9 cellular contexts compared by ENCODE assay signal in the genomic region with DNA sequence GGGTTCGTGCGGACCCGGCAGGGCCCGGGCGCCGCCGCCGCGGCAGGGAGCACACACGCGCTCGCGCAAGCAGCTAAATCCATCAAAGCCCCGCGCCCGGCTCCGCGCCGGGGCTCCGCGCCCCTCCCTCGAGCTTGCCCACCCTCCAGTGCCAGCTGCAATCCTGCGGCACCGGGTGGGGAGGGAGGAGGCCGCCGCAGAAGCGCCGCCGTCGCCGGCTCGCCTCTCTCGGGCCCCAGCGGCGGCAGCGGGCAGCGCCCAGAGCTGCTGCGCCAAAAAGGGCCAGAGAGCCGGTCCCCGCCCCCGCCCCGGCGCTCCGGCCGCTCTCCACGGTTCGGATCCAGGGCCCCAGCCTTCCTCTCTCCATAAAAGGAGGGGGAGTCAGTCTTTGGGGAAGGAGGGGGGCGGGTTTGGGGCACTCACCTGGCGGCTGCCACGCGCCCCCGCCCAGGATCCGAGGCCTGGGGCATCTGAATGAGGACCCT. TPM values are rescaled to one million over a fixed set of nuclear protein-coding genes. Genes with fewer than 3 reads are reported as not detected.
DNase-seq lines count a peak whose midpoint lies in the region; ATAC-seq, FAIRE-seq and TF ChIP-seq lines count a peak whose summit lies in the region.
"Had no signal": no experiment of that assay in that cellular context is flagged by ENCODE, and none has a peak within 500 bp of the region (broad histone marks: within the 10 kb centered on the region; RNA-seq: fewer than 3 reads in every experiment).

No MANE protein-coding gene starts in this region.

- H3K36me3 ChIP-seq in bronchial epithelial cell (ENCODE audit: control insufficient read depth, insufficient read depth, low read length) (no peaks in the 10 kb centered on the region), smooth muscle cell (ENCODE audit: low read depth) (no peaks in the 10 kb centered on the region)

- peak overlapping the region; percentile 91 for H3K4me3 ChIP-seq in bronchial epithelial cell (ENCODE audit: low read depth, low read length)
- peak overlapping the region; percentile 58 for H3K4me3 ChIP-seq in smooth muscle cell

- peak overlapping the region; percentile 89 for H3K9ac ChIP-seq in smooth muscle cell (ENCODE audit: low read depth)

- peaks cover 9% of the 10 kb centered on the region for H3F3A ChIP-seq in smooth muscle cell (ENCODE audit: low read depth)

- H3K27me3 ChIP-seq in bronchial epithelial cell (ENCODE audit: control insufficient read depth, insufficient read depth, low read length), result no peaks in the 10 kb centered on the region
- no peaks in the 10 kb centered on the region for H3K27me3 ChIP-seq in smooth muscle cell (ENCODE audit: low read depth)

- peak; percentile 70 for DNase-seq in activated CD8-positive, alpha-beta memory T cell treated with anti-CD3 and anti-CD28 coated beads for 24 hours
- no peak for DNase-seq in activated CD8-positive, alpha-beta memory T cell treated with anti-CD3 and anti-CD28 coated beads, Interleukin-2, amount 50 U/mL, for 4 hours
- DNase-seq in NCI-H69 (lab: John Stamatoyannopoulos, UW) (peak; percentile 71), bronchial epithelial cell (ENCODE audit: low read depth) (no peak), inferior parietal cortex (ENCODE audit: extremely low spot score) (peak; percentile 52), smooth muscle cell (lab: John Stamatoyannopoulos, UW; ENCODE audit: unreplicated experiment) (peak; percentile 41)
- no peak for DNase-seq in activated CD4-positive, alpha-beta T cell treated with anti-CD3 and anti-CD28 coated beads for 1 hour

- TF ChIP-seq CTCF in bronchial epithelial cell (IDR thresholded peaks at IDR 0.05; ENCODE audit: insufficient read depth, low read length, severe bottlenecking), result peak; percentile 13
- no peak for TF ChIP-seq CTCF in smooth muscle cell (IDR thresholded peaks at IDR 0.05; ENCODE audit: borderline replicate concordance, insufficient read depth, poor library complexity, severe bottlenecking)

- H2AFZ ChIP-seq in smooth muscle cell (ENCODE audit: low read depth), result no peak overlapping the region

- H3K4me2 ChIP-seq in smooth muscle cell, result peak overlapping the region; percentile 96

- peaks cover 36% of the 10 kb centered on the region for H4K20me1 ChIP-seq in smooth muscle cell (ENCODE audit: low read depth)

- ATAC-seq in GM19397 (IDR thresholded peaks at IDR 0.05; ENCODE audit: unreplicated experiment), result no peak

- H3K4me1 ChIP-seq in smooth muscle cell (ENCODE audit: low read depth), result peaks cover 33% of the 10 kb centered on the region

- H3K79me2 ChIP-seq in smooth muscle cell (ENCODE audit: low read depth), result peaks cover 45% of the 10 kb centered on the region

- no peaks in the 10 kb centered on the region for H3K9me3 ChIP-seq in smooth muscle cell (replicated peaks; ENCODE audit: low read depth)

- no peak for FAIRE-seq in bronchial epithelial cell (lab: Jason Lieb, UNC)
- FAIRE-seq: GM18507 had no signal

- 1% methylated on average over 22 of the region's 53 CpGs for WGBS in smooth muscle cell (ENCODE audit: low lambda C conversion rate)

- H3K27ac ChIP-seq in smooth muscle cell (ENCODE audit: low read depth), result peak overlapping the region; percentile 81

RNA-seq across cellular contexts. Expression of a gene that starts 0.4 kb away (rescaled TPM):
- total RNA-seq in bronchial epithelial cell (55.8 and 64.8 TPM in 2 replicates), smooth muscle cell (68.1 and 97.2 TPM in 2 replicates)
- polyA plus RNA-seq in smooth muscle cell, result 32.0 and 33.7 TPM in 2 replicates

Comparison
In these comparisons a context has a peak if more than half of its experiments do, and no peak if none do; other contexts are left out.
1. DNase-seq: peak in activated CD8-positive, alpha-beta memory T cell treated with anti-CD3 and anti-CD28 coated beads for 24 hours (single experiment), NCI-H69 (single experiment), inferior parietal cortex (single experiment) and smooth muscle cell (single experiment); none in activated CD8-positive, alpha-beta memory T cell treated with anti-CD3 and anti-CD28 coated beads, Interleukin-2, amount 50 U/mL, for 4 hours (single experiment), bronchial epithelial cell (single experiment) and activated CD4-positive, alpha-beta T cell treated with anti-CD3 and anti-CD28 coated beads for 1 hour (single experiment).